8 cellular contexts compared by ENCODE assay signal in genomic region chr19:12162882-12163806, GRCh38. TPM values are rescaled to one million over a fixed set of nuclear protein-coding genes. Genes with fewer than 3 reads are reported as not detected.
A peak's percentile ranks its signal among the peaks of the same experiment; 100 is the strongest.
DNase-seq lines count a peak whose midpoint lies in the region; ATAC-seq, FAIRE-seq and TF ChIP-seq lines count a peak whose summit lies in the region.

Gene ZNF136 (plus strand): TSS chr19:12163096. CDS start chr19:12163204, 108 bp downstream.

- no peak for FAIRE-seq in urothelium cell line (lab: Jason Lieb, UNC)

- H3K27me3 ChIP-seq in right atrium auricular region = no peaks in the 10 kb centered on the region

- no peak for TF ChIP-seq CTCF in right atrium auricular region (IDR thresholded peaks at IDR 0.05)

- H3K27ac ChIP-seq in angular gyrus (ENCODE audit: low read depth, low read length) = peak within 1 kb of the TSS; percentile 73
- H3K27ac ChIP-seq in right atrium auricular region = peak within 1 kb of the TSS; percentile 96

- ATAC-seq in GM18498 (IDR thresholded peaks at IDR 0.05; ENCODE audit: unreplicated experiment) (peak; percentile 97), HG02938 (IDR thresholded peaks at IDR 0.05; ENCODE audit: unreplicated experiment) (peak; percentile 85)

- DNase-seq in NCI-H1694 treated with DMSO at 0.1 percent for 48 hours (lab: John Stamatoyannopoulos, UW) (peak; percentile 77), T-helper 2 cell (peak; percentile 74 to 97 (median 89)), right atrium auricular region (ENCODE audit: low spot score) (peak; percentile 95), pulmonary artery endothelial cell (ENCODE audit: low read depth, low spot score) (peak; percentile 88), urothelium cell line (ENCODE audit: low spot score) (peak; percentile 95)

- H3K4me1 ChIP-seq in right atrium auricular region = peaks cover 0 to 42% of the 10 kb centered on the region in 2 donors

- H3K36me3 ChIP-seq in right atrium auricular region = no peaks in the 10 kb centered on the region

- H3K9me3 ChIP-seq in right atrium auricular region = no peaks in the 10 kb centered on the region

- peak within 1 kb of the TSS; percentile 94 to 97 for H3K4me3 ChIP-seq in right atrium auricular region

RNA-seq across cellular contexts. Expression of gene ZNF136, which starts in this region (rescaled TPM):
- total RNA-seq in right atrium auricular region (1 to 10 TPM; 3.2 to 3.6 TPM), pulmonary artery endothelial cell (5.5 and 6.2 TPM in 2 replicates)

Comparison
In these comparisons a context has a peak if more than half of its experiments do, and no peak if none do; other contexts are left out.
1. Peak in every context shown above with its lines: DNase-seq, ATAC-seq, H3K4me3 ChIP-seq and H3K27ac ChIP-seq.